1 cellular context compared by ENCODE assay signal in genomic region chr12:123912415-123913385, GRCh38.
TF ChIP-seq lines count a peak whose summit lies in the region.

No MANE protein-coding gene starts in this region.

TF ChIP-seq in HepG2, 621 proteins besides CTCF, POLR2A, EP300 and RAD21 (continued from another document):
- no peak for TF ChIP-seq ZNF543 (CRISPR knock-in tag; IDR thresholded peaks at IDR 0.05)
- TF ChIP-seq PRDM4 (CRISPR knock-in tag; IDR thresholded peaks at IDR 0.05; ENCODE audit: borderline replicate concordance) = no peak
- TF ChIP-seq GMEB2 (CRISPR knock-in tag; IDR thresholded peaks at IDR 0.05; ENCODE audit: low read depth) = no peak
- no peak for TF ChIP-seq NFIC (IDR thresholded peaks at IDR 0.05; ENCODE audit: low read length)
- TF ChIP-seq ZNF740 (CRISPR knock-in tag; IDR thresholded peaks at IDR 0.05) = no peak
- no peak for TF ChIP-seq MXI1 (IDR thresholded peaks at IDR 0.05; ENCODE audit: borderline replicate concordance, low read depth, low read length)
- TF ChIP-seq ZNF3 (CRISPR knock-in tag; IDR thresholded peaks at IDR 0.05) = no peak
- TF ChIP-seq BCL3 (CRISPR knock-in tag; IDR thresholded peaks at IDR 0.05) = no peak
- no peak for TF ChIP-seq ZNF747 (CRISPR knock-in tag; IDR thresholded peaks at IDR 0.05; ENCODE audit: borderline replicate concordance)
